Comparison of ENCODE assay signal across 8 cellular contexts in genomic region chr2:85594715-85595377, GRCh38. TPM values are rescaled to one million over a fixed set of nuclear protein-coding genes. Genes with fewer than 3 reads are reported as not detected.
DNase-seq lines count a peak whose midpoint lies in the region; ATAC-seq and TF ChIP-seq lines count a peak whose summit lies in the region.

No MANE protein-coding gene starts in this region.

- H3K9ac ChIP-seq in IMR-90 (ENCODE audit: low read depth, low read length) = peak overlapping the region; percentile 58
- peak overlapping the region; percentile 79 to 98 for H3K9ac ChIP-seq in colonic mucosa (ENCODE audit: low read depth in 2 of 2, low read length in 2 of 2)

- peak overlapping the region; percentile 84 for H3K4ac ChIP-seq in IMR-90 (ENCODE audit: low read depth, low read length)

- no peak for TF ChIP-seq POLR2A in IMR-90 (IDR thresholded peaks at IDR 0.05; ENCODE audit: low read depth, low read length)

- intact Hi-C loops in Calu3 (cut with micrococcal nuclease; ENCODE audit: unreplicated experiment) = no loop called here
- intact Hi-C loops in IMR-90 (cut with micrococcal nuclease) = no loop called here
- intact Hi-C loops in colonic mucosa (cut with DNase I) = no loop called here

- peaks cover 36 to 71% of the 10 kb centered on the region in 2 experiments for H3K79me1 ChIP-seq in IMR-90 (ENCODE audit: low read depth in 1 of 2, low read length in 2 of 2)

- CTCF ChIA-PET in Calu3 (lab: Charles Lee) = interaction anchor here (0.6 to 2.7 kb wide), 9 partner anchors 7 to 568 kb away, joined by 3 to 11 read pairs (median 4); partner anchors contain the start of gene VAMP8
- CTCF ChIA-PET in IMR-90 (lab: Yijun Ruan, JAX) = no interaction called here

- H2BK5ac ChIP-seq in IMR-90 (ENCODE audit: low read depth, low read length, poor library complexity, severe bottlenecking) = peak overlapping the region; percentile 77

- peak overlapping the region; percentile 95 for H2AFZ ChIP-seq in IMR-90 (replicated peaks; ENCODE audit: low read length, poor library complexity)

- TF ChIP-seq CTCF in Calu3 (IDR thresholded peaks at IDR 0.05; ENCODE audit: unreplicated experiment) = no peak
- TF ChIP-seq CTCF in IMR-90 (conservative IDR thresholded peaks at IDR 0.05; ENCODE audit: low read depth, low read length) = no peak
- TF ChIP-seq CTCF in colonic mucosa (IDR thresholded peaks at IDR 0.05) = no peak
- TF ChIP-seq CTCF in nephron (IDR thresholded peaks at IDR 0.05; ENCODE audit: unreplicated experiment in 3 of 3) = no peak

- H3K23ac ChIP-seq in IMR-90 (ENCODE audit: low read depth, low read length) = peak overlapping the region; percentile 69

- H3K4me1 ChIP-seq in IMR-90 (ENCODE audit: control insufficient read depth, insufficient read depth, low read length) (peaks cover 23% of the 10 kb centered on the region), colonic mucosa (peaks cover 6% of the 10 kb centered on the region)

- peak overlapping the region; percentile 46 for H3K4me3 ChIP-seq in IMR-90 (ENCODE audit: insufficient read depth, low read depth, low read length)
- peak overlapping the region; percentile 90 for H3K4me3 ChIP-seq in colonic mucosa

- DNase-seq in Calu3 = no peak
- DNase-seq in IMR-90 = no peak
- DNase-seq in colonic mucosa = no peak
- DNase-seq in G401 (ENCODE audit: low spot score) = no peak
- no peak for DNase-seq in cerebellar nuclear complex (lab: John Stamatoyannopoulos, UW)

- POLR2A ChIA-PET in IMR-90 (lab: Charles Lee; ENCODE audit: unreplicated experiment) = interaction anchor here (0.5 to 2.5 kb wide), 3 partner anchors 10 to 188 kb away, joined by 6 to 14 read pairs (median 6); no protein-coding TSS in a partner anchor

- dilution Hi-C loops in IMR-90 (cut with HindIII; ENCODE audit: low sequenced_read_pairs, unreplicated experiment) = no loop called here

- BruUV-seq in Calu3 (replicated peaks; lab: Mats Ljungman, UMichigan) = TSS peak; percentile 91
- no TSS peak for BruUV-seq in IMR-90 (replicated peaks; lab: Mats Ljungman, UMichigan)

- H3K9me3 ChIP-seq in IMR-90 (ENCODE audit: control insufficient read depth, insufficient read depth, low read length) (no peaks in the 10 kb centered on the region), colonic mucosa (no peaks in the 10 kb centered on the region)

- no peak overlapping the region for H2BK15ac ChIP-seq in IMR-90 (ENCODE audit: low read depth, low read length)

- 0% methylated on average over 10 of the region's 23 CpGs; no CpG with 5 or more reads in 1 of the 2 experiments for WGBS in IMR-90 (ENCODE audit: extremely low coverage in 2 of 2, insufficient read length in 1 of 2), 2 experiments

- H2AK5ac ChIP-seq in IMR-90 (ENCODE audit: low read depth, low read length) = peak overlapping the region; percentile 54

- H3K14ac ChIP-seq in IMR-90 (replicated peaks; ENCODE audit: low read depth, low read length) = peak overlapping the region; percentile 66

- H2BK20ac ChIP-seq in IMR-90 (ENCODE audit: low read depth, low read length) = no peak overlapping the region

- H3K4me3 Mint-ChIP-seq in Calu3 (ENCODE audit: low read depth, unreplicated experiment) (peak overlapping the region; percentile 98), nephron (peak overlapping the region; percentile 97 to 100 (median 98))

- H4K91ac ChIP-seq in IMR-90 (ENCODE audit: insufficient read depth, low read depth, low read length) = peak overlapping the region; percentile 62

- no peak for TF ChIP-seq RAD21 in IMR-90 (IDR thresholded peaks at IDR 0.05; ENCODE audit: low read length)

- H3K27me3 ChIP-seq in IMR-90 (ENCODE audit: control insufficient read depth, insufficient read depth, low read length) = no peaks in the 10 kb centered on the region
- H3K27me3 ChIP-seq in colonic mucosa = no peaks in the 10 kb centered on the region

- peak overlapping the region; percentile 25 for H4K5ac ChIP-seq in IMR-90 (ENCODE audit: low read depth, low read length)

- peak overlapping the region; percentile 79 for H3K4me2 ChIP-seq in IMR-90 (ENCODE audit: low read depth, low read length)

- 0 out of 2 replicates have a peak overlapping the region, but pooled peaks have one; percentile 10 for H3K18ac ChIP-seq in IMR-90 (ENCODE audit: low read depth, low read length)

- H3K27ac Mint-ChIP-seq in Calu3 (ENCODE audit: unreplicated experiment) (peak overlapping the region; percentile 97), nephron (peak overlapping the region; percentile 86 to 96 (median 92))

- peaks cover 24% of the 10 kb centered on the region for H3K36me3 ChIP-seq in IMR-90 (ENCODE audit: control insufficient read depth, insufficient read depth, low read length)
- H3K36me3 ChIP-seq in colonic mucosa = no peaks in the 10 kb centered on the region

- H3K9me1 ChIP-seq in IMR-90 (ENCODE audit: insufficient read depth, low read length) = peaks cover 30% of the 10 kb centered on the region

- H3K9me3 Mint-ChIP-seq in Calu3 (ENCODE audit: low read depth, unreplicated experiment) (no peaks in the 10 kb centered on the region), nephron (no peaks in the 10 kb centered on the region)

- peak overlapping the region; percentile 64; the same call in 1 of the 2 replicates for H3K56ac ChIP-seq in IMR-90 (ENCODE audit: extremely low read depth, insufficient read depth, low read length)

- H3K36me3 Mint-ChIP-seq in Calu3 (ENCODE audit: insufficient read depth, unreplicated experiment) = peaks cover 36% of the 10 kb centered on the region
- H3K36me3 Mint-ChIP-seq in nephron (ENCODE audit: low read depth) = no peaks in the 10 kb centered on the region

- ATAC-seq in GM21423 (IDR thresholded peaks at IDR 0.05; ENCODE audit: unreplicated experiment) = peak; percentile 28
- ATAC-seq in IMR-90 (ENCODE audit: low read depth) = no peak
- no peak for ATAC-seq in GM18520 (IDR thresholded peaks at IDR 0.05; ENCODE audit: unreplicated experiment)

- H2AK9ac ChIP-seq in IMR-90 (replicated peaks; ENCODE audit: low read depth, low read length, poor library complexity) = peak overlapping the region; percentile 78

- H3K4me1 Mint-ChIP-seq in Calu3 (ENCODE audit: low read depth, unreplicated experiment) (peaks cover 17% of the 10 kb centered on the region), nephron (peaks cover 25% of the 10 kb centered on the region)

- peak overlapping the region; percentile 63 for H3K27ac ChIP-seq in IMR-90 (ENCODE audit: insufficient read depth, low read length)
- H3K27ac ChIP-seq in colonic mucosa = peak overlapping the region; percentile 82

- H2BK120ac ChIP-seq in IMR-90 (ENCODE audit: low read depth, low read length) = peak overlapping the region; percentile 17; the same call in 1 of the 2 replicates

- H4K8ac ChIP-seq in IMR-90 (ENCODE audit: low read depth in 2 of 2, low read length in 2 of 2) = peak overlapping the region; percentile 42 to 90

- in situ Hi-C loops in IMR-90 (cut with MboI; ENCODE audit: low sequenced_read_pairs) (no loop called here), G401 (cut with HindIII; ENCODE audit: low sequenced_read_pairs) (no loop called here)

- H4K20me1 ChIP-seq in IMR-90 (ENCODE audit: insufficient read depth, low read length) = peaks cover 23% of the 10 kb centered on the region

- no peaks in the 10 kb centered on the region for H3K27me3 Mint-ChIP-seq in Calu3 (ENCODE audit: unreplicated experiment)
- no peaks in the 10 kb centered on the region for H3K27me3 Mint-ChIP-seq in nephron (ENCODE audit: low read depth)

TF ChIP-seq in IMR-90, 13 proteins besides CTCF, POLR2A, EP300 and RAD21 (continues in another document):
- no peak for TF ChIP-seq NFE2L2 (IDR thresholded peaks at IDR 0.05; ENCODE audit: low read depth, low read length)

RNA-seq across cellular contexts. Expression of gene RNF181, which starts 0.7 kb away (rescaled TPM):
- 101 and 102 TPM in 2 replicates for total RNA-seq in Calu3 (2022)
- 326 and 498 TPM in 2 replicates for total RNA-seq in IMR-90 (2012; rRNA removed)
- polyA plus RNA-seq in IMR-90 (2012; rRNA removed) = 438 and 481 TPM in 2 replicates
- 538 and 709 TPM in 2 replicates for polyA plus RNA-seq in IMR-90 (2012; cell fraction: cytosol; rRNA removed)
- polyA plus RNA-seq in IMR-90 (2012; cell fraction: nucleus; rRNA removed; ENCODE audit: low replicate concordance) = 203 and 232 TPM in 2 replicates
- 100 to 1,000 TPM in 1 of 2 donors, 10 to 100 TPM in 1; 86.0 to 106 TPM for total RNA-seq in colonic mucosa
- total RNA-seq in G401 (2014; rRNA removed; shearing (Covaris generic)) = 130 and 155 TPM in 2 replicates

RNA-seq across cellular contexts. Expression of gene TMEM150A, which starts 7.7 kb away (rescaled TPM):
- total RNA-seq in Calu3 (2022) = 12.1 and 13.3 TPM in 2 replicates
- 4.7 and 4.8 TPM in 2 replicates for total RNA-seq in IMR-90 (2012; rRNA removed)
- 16.3 and 19.1 TPM in 2 replicates for polyA plus RNA-seq in IMR-90 (2012; rRNA removed)
- polyA plus RNA-seq in IMR-90 (2012; cell fraction: cytosol; rRNA removed) = 15.8 and 27.0 TPM in 2 replicates
- 30.8 and 68.9 TPM in 2 replicates for polyA plus RNA-seq in IMR-90 (2012; cell fraction: nucleus; rRNA removed; ENCODE audit: low replicate concordance)
- total RNA-seq in colonic mucosa = 1 to 10 TPM; 5.2 to 7.2 TPM
- 20.3 and 20.7 TPM in 2 replicates for total RNA-seq in G401 (2014; rRNA removed; shearing (Covaris generic))

RNA-seq across cellular contexts. Expression of gene VAMP5, which starts 10.6 kb away (rescaled TPM):
- total RNA-seq in Calu3 (2022) = 10.0 and 10.1 TPM in 2 replicates
- total RNA-seq in IMR-90 (2012; rRNA removed) = 13.8 and 27.8 TPM in 2 replicates
- polyA plus RNA-seq in IMR-90 (2012; rRNA removed) = 103 and 121 TPM in 2 replicates
- 209 and 319 TPM in 2 replicates for polyA plus RNA-seq in IMR-90 (2012; cell fraction: cytosol; rRNA removed)
- polyA plus RNA-seq in IMR-90 (2012; cell fraction: nucleus; rRNA removed; ENCODE audit: low replicate concordance) = 51.1 and 83.2 TPM in 2 replicates
- total RNA-seq in colonic mucosa = 10 to 100 TPM; 14.0 to 16.9 TPM
- total RNA-seq in G401 (2014; rRNA removed; shearing (Covaris generic)) = 0.85 and 1.9 TPM in 2 replicates

RNA-seq across cellular contexts. Expression of gene C2orf68, which starts 17.0 kb away (rescaled TPM):
- total RNA-seq in Calu3 (2022) = 39.2 and 40.4 TPM in 2 replicates
- total RNA-seq in IMR-90 (2012; rRNA removed) = 5.8 and 6.8 TPM in 2 replicates
- 6.7 and 10.1 TPM in 2 replicates for polyA plus RNA-seq in IMR-90 (2012; rRNA removed)
- polyA plus RNA-seq in IMR-90 (2012; cell fraction: cytosol; rRNA removed) = 2.2 and 3.1 TPM in 2 replicates
- 7.7 and 18.6 TPM in 2 replicates for polyA plus RNA-seq in IMR-90 (2012; cell fraction: nucleus; rRNA removed; ENCODE audit: low replicate concordance)
- total RNA-seq in colonic mucosa = 10 to 100 TPM; 36.8 to 40.5 TPM
- 34.0 and 34.3 TPM in 2 replicates for total RNA-seq in G401 (2014; rRNA removed; shearing (Covaris generic))

RNA-seq across cellular contexts. Expression of gene VAMP8, which starts 17.5 kb away (rescaled TPM):
- total RNA-seq in Calu3 (2022) (90.8 and 107 TPM in 2 replicates), IMR-90 (2012; rRNA removed) (0.83 and 0.90 TPM in 2 replicates), colonic mucosa (100 to 1,000 TPM; 185 to 222 TPM)
- 1.7 and 1.9 TPM in 2 replicates for polyA plus RNA-seq in IMR-90 (2012; rRNA removed)
- polyA plus RNA-seq in IMR-90 (2012; cell fraction: cytosol; rRNA removed) = 0.82 and 2.4 TPM in 2 replicates
- polyA plus RNA-seq in IMR-90 (2012; cell fraction: nucleus; rRNA removed; ENCODE audit: low replicate concordance) = 0.13 and 2.1 TPM in 2 replicates
- total RNA-seq in G401 (2014; rRNA removed; shearing (Covaris generic)) = 69.9 and 73.2 TPM in 2 replicates
